In genomic region chr10:103585011-103585405, GRCh38 we compare ENCODE assay signal across 11 cellular contexts.
DNase-seq lines count a peak whose midpoint lies in the region; ATAC-seq and TF ChIP-seq lines count a peak whose summit lies in the region.
"Had no signal": no experiment of that assay in that cellular context is flagged by ENCODE, and none has a peak within 500 bp of the region (broad histone marks: within the 10 kb centered on the region; RNA-seq: fewer than 3 reads in every experiment).

No MANE protein-coding gene starts in this region.

- no peaks in the 10 kb centered on the region for H3K79me2 ChIP-seq in SK-N-SH (ENCODE audit: insufficient read depth)

- CTCF ChIA-PET in MCF 10A (lab: Yijun Ruan, JAX) (no interaction called here), SK-N-SH (lab: Yijun Ruan, JAX) (interaction anchor here (1.4 kb wide), 1 partner anchor 21 kb away, joined by 3 read pairs; no protein-coding TSS in a partner anchor)

- WGBS in upper lobe of left lung, 2 donors = 81 to 86% methylated on average over 23 to 24 of the region's 32 CpGs
- 92% methylated on average over 8 of the region's 32 CpGs for WGBS in SK-N-SH (ENCODE audit: low lambda C conversion rate)

- POLR2A ChIA-PET in MCF 10A (lab: Yijun Ruan, JAX) (no interaction called here), SK-N-SH (lab: Yijun Ruan, JAX) (no interaction called here)

- no peak for TF ChIP-seq CTCF in breast epithelium (IDR thresholded peaks at IDR 0.05)
- no peak for TF ChIP-seq CTCF in MCF 10A (IDR thresholded peaks at IDR 0.05; ENCODE audit: unreplicated experiment)
- no peak for TF ChIP-seq CTCF in left lung (IDR thresholded peaks at IDR 0.05)
- TF ChIP-seq CTCF in upper lobe of left lung (IDR thresholded peaks at IDR 0.05) = no peak
- TF ChIP-seq CTCF in SK-N-SH (IDR thresholded peaks at IDR 0.05) = no peak

- peak overlapping the region in 1 of 2 donors; percentile 25 for H3K27ac ChIP-seq in breast epithelium
- no peak overlapping the region for H3K27ac ChIP-seq in left lung
- no peak overlapping the region for H3K27ac ChIP-seq in upper lobe of left lung
- H3K27ac ChIP-seq in SK-N-SH (ENCODE audit: low read depth in 2 of 2, low read length in 1 of 2) = no peak overlapping the region

- H3K27ac Mint-ChIP-seq in MCF 10A (ENCODE audit: low read depth, unreplicated experiment) = no peak overlapping the region
- peak overlapping the region; percentile 32 for H3K27ac Mint-ChIP-seq in activated T-helper 1 cell treated with anti-CD3 and anti-CD28 coated beads, Interleukin-12 subunit alpha, Interleukin-12 subunit beta, Interleukin-2, Interleukin-4 antibody, amounts not matched to agents 30 ng/mL and 10 ng/mL and 1 ng/mL, durations not matched to agents 14 hours and 24 hours and 36 hours

- H3K4me1 ChIP-seq in breast epithelium = no peaks in the 10 kb centered on the region
- H3K4me1 ChIP-seq in left lung = peaks cover 0 to 12% of the 10 kb centered on the region in 2 donors
- peaks cover 0 to 13% (median 7%) of the 10 kb centered on the region in 4 donors for H3K4me1 ChIP-seq in upper lobe of left lung
- peaks cover 0 to 11% of the 10 kb centered on the region in 2 experiments; a peak in 1 of 4 replicates for H3K4me1 ChIP-seq in SK-N-SH (ENCODE audit: control insufficient read depth in 1 of 2, insufficient read depth in 2 of 2, low read depth in 1 of 2, low read length in 1 of 2)

- no peak for TF ChIP-seq RAD21 in SK-N-SH (IDR thresholded peaks at IDR 0.05; ENCODE audit: low read length)

- ATAC-seq in left lung = no peak
- ATAC-seq in upper lobe of left lung (ENCODE audit: low FRiP score in 2 of 2) = no peak
- ATAC-seq: K562 had no signal

- H4K20me1 ChIP-seq in SK-N-SH (ENCODE audit: insufficient read depth) = no peaks in the 10 kb centered on the region

- H3K4me3 ChIP-seq in breast epithelium (peak overlapping the region; percentile 41 to 67 (median 51)), left lung (peak overlapping the region; percentile 19 to 49), upper lobe of left lung (peak overlapping the region in 3 of 4 donors; percentile 37 to 52 (median 47)), SK-N-SH (ENCODE audit: low read depth in 2 of 2, low read length in 1 of 2) (no peak overlapping the region)
- H3K4me3 ChIP-seq: K562, smooth muscle cell had no signal

- no peak overlapping the region for H3K4me2 ChIP-seq in SK-N-SH
- H3K4me2 ChIP-seq: smooth muscle cell had no signal

- H3K9ac ChIP-seq in SK-N-SH = no peak overlapping the region

- no peak overlapping the region for H2AFZ ChIP-seq in SK-N-SH (ENCODE audit: low read depth)

- H3K36me3 ChIP-seq in breast epithelium (no peaks in the 10 kb centered on the region), left lung (no peaks in the 10 kb centered on the region), upper lobe of left lung (no peaks in the 10 kb centered on the region), SK-N-SH (replicated peaks in 1 of 2; ENCODE audit: control insufficient read depth in 1 of 2, insufficient read depth in 2 of 2, low read length in 1 of 2) (no peaks in the 10 kb centered on the region)

- H3K9me2 ChIP-seq in SK-N-SH = no peaks in the 10 kb centered on the region

- DNase-seq in breast epithelium (ENCODE audit: low spot score in 2 of 2) (no peak), MCF 10A (ENCODE audit: unreplicated experiment) (no peak), left lung (no peak), upper lobe of left lung (no peak), medulla oblongata (ENCODE audit: extremely low spot score) (no peak), SK-N-SH (no peak), NCI-H1417 treated with DMSO at 0.1 percent for 48 hours (lab: John Stamatoyannopoulos, UW) (no peak)
- no peak for DNase-seq in activated T-helper 1 cell treated with anti-CD3 and anti-CD28 coated beads, Interleukin-12 subunit alpha, Interleukin-12 subunit beta, Interleukin-2, Interleukin-4 antibody, amounts not matched to agents 30 ng/mL and 10 ng/mL and 1 ng/mL, durations not matched to agents 14 hours and 24 hours and 36 hours (ENCODE audit: low spot score)
- DNase-seq: SIG-M5 had no signal

- intact Hi-C loops in breast epithelium (cut with DNase I; ENCODE audit: low total_unique reads) (no loop called here), MCF 10A (cut with micrococcal nuclease) (no loop called here), left lung (cut with DNase I) (no loop called here)
- intact Hi-C loops in activated T-helper 1 cell treated with anti-CD3 and anti-CD28 coated beads, Interleukin-12 subunit alpha, Interleukin-12 subunit beta, Interleukin-2, Interleukin-4 antibody, amounts not matched to agents 30 ng/mL and 10 ng/mL and 1 ng/mL, durations not matched to agents 14 hours and 24 hours and 36 hours (cut with micrococcal nuclease) = loop anchor here (2.0 kb wide), 1 partner anchor 90 kb away; no protein-coding TSS in a partner anchor

- peaks cover 6% of the 10 kb centered on the region for H3K27me3 Mint-ChIP-seq in MCF 10A (ENCODE audit: insufficient read depth, unreplicated experiment)
- peaks cover 8% of the 10 kb centered on the region for H3K27me3 Mint-ChIP-seq in activated T-helper 1 cell treated with anti-CD3 and anti-CD28 coated beads, Interleukin-12 subunit alpha, Interleukin-12 subunit beta, Interleukin-2, Interleukin-4 antibody, amounts not matched to agents 30 ng/mL and 10 ng/mL and 1 ng/mL, durations not matched to agents 14 hours and 24 hours and 36 hours (ENCODE audit: insufficient read depth)

- no TSS peak for BruUV-seq in MCF 10A (replicated peaks; lab: Mats Ljungman, UMichigan)

- no peak overlapping the region for H3K4me3 Mint-ChIP-seq in MCF 10A (ENCODE audit: unreplicated experiment)
- H3K4me3 Mint-ChIP-seq in activated T-helper 1 cell treated with anti-CD3 and anti-CD28 coated beads, Interleukin-12 subunit alpha, Interleukin-12 subunit beta, Interleukin-2, Interleukin-4 antibody, amounts not matched to agents 30 ng/mL and 10 ng/mL and 1 ng/mL, durations not matched to agents 14 hours and 24 hours and 36 hours = peak overlapping the region; percentile 62

- TF ChIP-seq POLR2A in breast epithelium (IDR thresholded peaks at IDR 0.05) (no peak), upper lobe of left lung (IDR thresholded peaks at IDR 0.05) (no peak)

- H3K4me1 Mint-ChIP-seq in MCF 10A (ENCODE audit: insufficient read depth, unreplicated experiment) = no peaks in the 10 kb centered on the region
- peaks cover 13% of the 10 kb centered on the region for H3K4me1 Mint-ChIP-seq in activated T-helper 1 cell treated with anti-CD3 and anti-CD28 coated beads, Interleukin-12 subunit alpha, Interleukin-12 subunit beta, Interleukin-2, Interleukin-4 antibody, amounts not matched to agents 30 ng/mL and 10 ng/mL and 1 ng/mL, durations not matched to agents 14 hours and 24 hours and 36 hours (ENCODE audit: low read depth)

- TF ChIP-seq EP300 in upper lobe of left lung (IDR thresholded peaks at IDR 0.05) (no peak), SK-N-SH (IDR thresholded peaks at IDR 0.05; ENCODE audit: borderline replicate concordance in 1 of 2, low read depth in 1 of 2, low read length in 1 of 2) (no peak)

- no peaks in the 10 kb centered on the region for H3K36me3 Mint-ChIP-seq in MCF 10A (ENCODE audit: insufficient read depth, unreplicated experiment)
- H3K36me3 Mint-ChIP-seq in activated T-helper 1 cell treated with anti-CD3 and anti-CD28 coated beads, Interleukin-12 subunit alpha, Interleukin-12 subunit beta, Interleukin-2, Interleukin-4 antibody, amounts not matched to agents 30 ng/mL and 10 ng/mL and 1 ng/mL, durations not matched to agents 14 hours and 24 hours and 36 hours (ENCODE audit: low read depth) = peaks cover 3% of the 10 kb centered on the region

- H3K27me3 ChIP-seq in breast epithelium = no peaks in the 10 kb centered on the region
- peaks cover 0 to 37% of the 10 kb centered on the region in 2 donors for H3K27me3 ChIP-seq in left lung
- peaks cover 0 to 5% (median 0%) of the 10 kb centered on the region in 4 donors for H3K27me3 ChIP-seq in upper lobe of left lung
- H3K27me3 ChIP-seq in SK-N-SH (ENCODE audit: insufficient read depth) = no peaks in the 10 kb centered on the region

- no peaks in the 10 kb centered on the region for H3F3A ChIP-seq in SK-N-SH (replicated peaks; ENCODE audit: insufficient read depth)

- H3K9me3 ChIP-seq in breast epithelium (peaks cover 7 to 8% of the 10 kb centered on the region in 2 donors), left lung (no peaks in the 10 kb centered on the region), upper lobe of left lung (no peaks in the 10 kb centered on the region), SK-N-SH (no peaks in the 10 kb centered on the region)

- no peaks in the 10 kb centered on the region for H3K9me3 Mint-ChIP-seq in MCF 10A (ENCODE audit: unreplicated experiment)
- H3K9me3 Mint-ChIP-seq in activated T-helper 1 cell treated with anti-CD3 and anti-CD28 coated beads, Interleukin-12 subunit alpha, Interleukin-12 subunit beta, Interleukin-2, Interleukin-4 antibody, amounts not matched to agents 30 ng/mL and 10 ng/mL and 1 ng/mL, durations not matched to agents 14 hours and 24 hours and 36 hours = no peaks in the 10 kb centered on the region

TF ChIP-seq in SK-N-SH, 30 proteins besides CTCF, POLR2A, EP300 and RAD21 (continues in another document):
- TF ChIP-seq POLR2AphosphoS5 (IDR thresholded peaks at IDR 0.05; ENCODE audit: low read depth, low read length) (no peak), JUND (IDR thresholded peaks at IDR 0.05) (no peak), GATA2 (CRISPR knock-in tag; IDR thresholded peaks at IDR 0.05) (no peak), SMC3 (IDR thresholded peaks at IDR 0.05; ENCODE audit: low read depth, low read length) (no peak), MAX (IDR thresholded peaks at IDR 0.05; ENCODE audit: low read depth) (no peak)
- TF ChIP-seq, protein P1, sequence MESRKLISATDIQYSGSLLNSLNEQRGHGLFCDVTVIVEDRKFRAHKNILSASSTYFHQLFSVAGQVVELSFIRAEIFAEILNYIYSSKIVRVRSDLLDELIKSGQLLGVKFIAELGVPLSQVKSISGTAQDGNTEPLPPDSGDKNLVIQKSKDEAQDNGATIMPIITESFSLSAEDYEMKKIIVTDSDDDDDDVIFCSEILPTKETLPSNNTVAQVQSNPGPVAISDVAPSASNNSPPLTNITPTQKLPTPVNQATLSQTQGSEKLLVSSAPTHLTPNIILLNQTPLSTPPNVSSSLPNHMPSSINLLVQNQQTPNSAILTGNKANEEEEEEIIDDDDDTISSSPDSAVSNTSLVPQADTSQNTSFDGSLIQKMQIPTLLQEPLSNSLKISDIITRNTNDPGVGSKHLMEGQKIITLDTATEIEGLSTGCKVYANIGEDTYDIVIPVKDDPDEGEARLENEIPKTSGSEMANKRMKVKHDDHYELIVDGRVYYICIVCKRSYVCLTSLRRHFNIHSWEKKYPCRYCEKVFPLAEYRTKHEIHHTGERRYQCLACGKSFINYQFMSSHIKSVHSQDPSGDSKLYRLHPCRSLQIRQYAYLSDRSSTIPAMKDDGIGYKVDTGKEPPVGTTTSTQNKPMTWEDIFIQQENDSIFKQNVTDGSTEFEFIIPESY (IDR thresholded peaks at IDR 0.05; ENCODE audit: borderline replicate concordance, low read depth) = no peak

Comparison
In these comparisons a context has a peak if more than half of its experiments do, and no peak if none do; other contexts are left out.
1. H3K4me3 ChIP-seq: peak in breast epithelium (3 of 3), left lung (2 of 2) and upper lobe of left lung (3 of 4); none in SK-N-SH (0 of 2).